8 cellular contexts compared by ENCODE assay signal in the genomic region with DNA sequence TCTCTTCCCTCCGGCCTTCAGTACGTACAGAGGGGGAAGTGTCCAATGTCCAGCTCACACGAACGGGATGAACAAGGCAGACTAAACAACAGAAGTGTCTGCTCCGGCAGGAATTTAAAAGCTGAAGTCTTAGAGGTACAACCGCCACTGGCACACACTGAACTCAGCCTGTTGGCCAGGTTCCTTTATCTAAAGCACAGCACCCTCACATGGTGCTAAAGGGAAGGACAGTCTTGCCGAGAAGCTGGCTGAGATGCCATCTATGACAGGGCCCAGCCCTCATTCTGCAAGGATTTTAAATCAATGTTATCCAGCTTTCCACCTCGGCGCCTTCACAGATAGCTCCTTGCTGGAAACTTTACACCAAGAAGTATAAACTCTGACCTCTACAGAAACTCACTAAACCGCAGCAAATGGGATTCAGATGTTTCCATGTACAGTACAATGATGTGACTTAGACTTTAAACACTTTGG. TPM values are rescaled to one million over a fixed set of nuclear protein-coding genes. Genes with fewer than 3 reads are reported as not detected.
DNase-seq lines count a peak whose midpoint lies in the region; ATAC-seq and TF ChIP-seq lines count a peak whose summit lies in the region.

No MANE protein-coding gene starts in this region.

- H3K36me3 Mint-ChIP-seq in nephron (ENCODE audit: low read depth), result no peaks in the 10 kb centered on the region

- peak overlapping the region; percentile 38 to 64 (median 48) for H3K27ac Mint-ChIP-seq in nephron

- peaks cover 40% of the 10 kb centered on the region for H3K4me1 Mint-ChIP-seq in nephron

- peak overlapping the region; percentile 76 to 87 (median 83) for H3K4me3 Mint-ChIP-seq in nephron

- H3K9me3 Mint-ChIP-seq in nephron, result no peaks in the 10 kb centered on the region

- H3K27ac ChIP-seq in aorta (ENCODE audit: low read depth in 1 of 2, low read length in 2 of 2), result no peak overlapping the region

- no peaks in the 10 kb centered on the region for H3K36me3 ChIP-seq in aorta (ENCODE audit: control insufficient read depth in 1 of 2, insufficient read depth in 2 of 2, low read length in 1 of 2)

- peak; percentile 80 to 87 (median 86) for TF ChIP-seq CTCF in nephron (IDR thresholded peaks at IDR 0.05; ENCODE audit: unreplicated experiment in 3 of 3)

- intact Hi-C loops in aorta (cut with DNase I), result loop anchor here (2.0 to 10.0 kb wide), 3 partner anchors 204 to 410 kb away; no protein-coding TSS in a partner anchor

- no peaks in the 10 kb centered on the region for H3K9me3 ChIP-seq in aorta (ENCODE audit: control insufficient read depth, low read length)

- WGBS in aorta, 2 donors, result 3 to 5% methylated on average over 10 of the region's 10 CpGs

- ATAC-seq in GM21786 (IDR thresholded peaks at IDR 0.05; ENCODE audit: unreplicated experiment), result peak; percentile 40
- peak; percentile 77 for ATAC-seq in aorta (ENCODE audit: low FRiP score)

- peaks cover 0 to 2% of the 10 kb centered on the region in 2 donors for H3K4me1 ChIP-seq in aorta (ENCODE audit: control insufficient read depth in 1 of 2, insufficient read depth in 2 of 2, low read length in 2 of 2)

- no peak overlapping the region for H3K4me3 ChIP-seq in aorta (ENCODE audit: low read length in 2 of 2)

- H3K27me3 ChIP-seq in aorta (ENCODE audit: control insufficient read depth in 1 of 2, insufficient read depth in 2 of 2, low read length in 1 of 2), result no peaks in the 10 kb centered on the region

- H3K27me3 Mint-ChIP-seq in nephron (ENCODE audit: low read depth), result peaks cover 61% of the 10 kb centered on the region

- DNase-seq in Ammon's horn (ENCODE audit: low spot score) (peak; percentile 89), NCI-H524 treated with DMSO at 0.1 percent for 48 hours (lab: John Stamatoyannopoulos, UW) (peak; percentile 50), fibroblast of gingiva (ENCODE audit: low read depth) (peak; percentile 29), aorta (peak in 1 of 2 donors; percentile 69), GM19240 (ENCODE audit: insufficient read length, low spot score) (no peak)
- DNase-seq in activated T-cell treated with anti-CD3 and anti-CD28 coated beads, Interleukin-2, amount 50 U/mL, for 1 hour, result peak; percentile 65

RNA-seq across cellular contexts. Expression of gene ADAMTS17, which starts 2.8 kb away (rescaled TPM):
- 1 to 10 TPM; 1.8 to 4.2 TPM for total RNA-seq in aorta
- under 1 TPM in 1 of 2 donors, not detected in 1; 0.41 TPM for polyA plus RNA-seq in aorta
